Comparison of ENCODE assay signal across 9 cellular contexts in genomic region chr22:38267086-38267485, GRCh38. TPM values are rescaled to one million over a fixed set of nuclear protein-coding genes. Genes with fewer than 3 reads are reported as not detected.
DNase-seq lines count a peak whose midpoint lies in the region; ATAC-seq and TF ChIP-seq lines count a peak whose summit lies in the region.
"Had no signal": no experiment of that assay in that cellular context is flagged by ENCODE, and none has a peak within 500 bp of the region (broad histone marks: within the 10 kb centered on the region; RNA-seq: fewer than 3 reads in every experiment).

No MANE protein-coding gene starts in this region.

- DNase-seq in activated T-cell treated with anti-CD3 and anti-CD28 coated beads, Interleukin-2, amount 50 U/mL, for 1 hour, result peak; percentile 53
- DNase-seq in fibroblast of villous mesenchyme (ENCODE audit: low read depth) (peak; percentile 74), NCI-H1417 (lab: John Stamatoyannopoulos, UW) (no peak)
- DNase-seq in stimulated activated CD8-positive, alpha-beta memory T cell treated with anti-CD3 and anti-CD28 coated beads, Interleukin-2, amount 100 ng/mL, for 1 hour (ENCODE audit: low read depth in 2 of 2), result peak; percentile 19 to 21
- DNase-seq: erythroblast had no signal

- no peaks in the 10 kb centered on the region for H3K36me3 ChIP-seq in KOPT-K1 (ENCODE audit: insufficient read depth, low read length)

- ATAC-seq in GM21423 (IDR thresholded peaks at IDR 0.05; ENCODE audit: unreplicated experiment) (no peak), GM21717 (IDR thresholded peaks at IDR 0.05; ENCODE audit: unreplicated experiment) (no peak), HG03565 (IDR thresholded peaks at IDR 0.05; ENCODE audit: unreplicated experiment) (no peak)

- peak overlapping the region; percentile 29 for H3K27ac ChIP-seq in KOPT-K1 (ENCODE audit: low read depth, low read length, poor library complexity, severe bottlenecking)

- no peak for TF ChIP-seq CTCF in fibroblast of villous mesenchyme (IDR thresholded peaks at IDR 0.05; ENCODE audit: insufficient read depth, low read depth, low read length)

- H3K4me3 ChIP-seq in fibroblast of villous mesenchyme (ENCODE audit: low read depth, low read length), result no peak overlapping the region

- no peaks in the 10 kb centered on the region for H3K9me3 ChIP-seq in KOPT-K1 (ENCODE audit: insufficient read depth, low read length, poor library complexity, severe bottlenecking)

RNA-seq across cellular contexts. Expression of gene TMEM184B, which starts 5.7 kb away (rescaled TPM):
- total RNA-seq in fibroblast of villous mesenchyme, result 44.9 and 65.1 TPM in 2 replicates

RNA-seq across cellular contexts. Expression of gene CSNK1E, which starts 50.1 kb away (rescaled TPM):
- total RNA-seq in fibroblast of villous mesenchyme, result 145 and 161 TPM in 2 replicates

Comparison
In these comparisons a context has a peak if more than half of its experiments do, and no peak if none do; other contexts are left out.
1. DNase-seq: peak in activated T-cell treated with anti-CD3 and anti-CD28 coated beads, Interleukin-2, amount 50 U/mL, for 1 hour (single experiment), fibroblast of villous mesenchyme (single experiment) and stimulated activated CD8-positive, alpha-beta memory T cell treated with anti-CD3 and anti-CD28 coated beads, Interleukin-2, amount 100 ng/mL, for 1 hour (2 of 2); none in NCI-H1417 (0 of 3).